In the genomic region with DNA sequence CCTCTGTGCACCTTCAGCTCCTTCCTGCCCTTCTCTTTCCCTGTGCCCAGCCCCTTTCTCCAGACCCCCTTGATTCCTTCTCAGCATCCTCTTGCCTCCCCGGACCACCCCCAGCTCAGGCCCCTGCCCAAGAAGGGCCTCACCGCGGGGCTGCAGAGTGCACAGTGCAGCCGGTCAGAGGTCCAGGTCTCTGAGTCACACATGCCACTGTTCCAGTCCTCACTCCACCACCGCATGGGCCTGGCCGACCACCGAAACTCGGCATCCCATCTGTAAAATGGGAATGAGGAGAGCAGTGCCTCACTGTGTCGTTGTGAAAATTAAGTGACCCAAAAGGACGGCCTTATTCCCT, we compare ENCODE assay signal across 2 cellular contexts.
TF ChIP-seq lines count a peak whose summit lies in the region.

No MANE protein-coding gene starts in this region.

TF ChIP-seq in IMR-90, 13 proteins besides CTCF, POLR2A, EP300 and RAD21:
- TF ChIP-seq, protein P1, sequence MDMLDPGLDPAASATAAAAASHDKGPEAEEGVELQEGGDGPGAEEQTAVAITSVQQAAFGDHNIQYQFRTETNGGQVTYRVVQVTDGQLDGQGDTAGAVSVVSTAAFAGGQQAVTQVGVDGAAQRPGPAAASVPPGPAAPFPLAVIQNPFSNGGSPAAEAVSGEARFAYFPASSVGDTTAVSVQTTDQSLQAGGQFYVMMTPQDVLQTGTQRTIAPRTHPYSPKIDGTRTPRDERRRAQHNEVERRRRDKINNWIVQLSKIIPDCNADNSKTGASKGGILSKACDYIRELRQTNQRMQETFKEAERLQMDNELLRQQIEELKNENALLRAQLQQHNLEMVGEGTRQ (IDR thresholded peaks at IDR 0.05; ENCODE audit: low read depth, low read length): no peak
- TF ChIP-seq NFE2L2 (IDR thresholded peaks at IDR 0.05; ENCODE audit: low read depth, low read length): no peak
- no peak for TF ChIP-seq CHD1 (IDR thresholded peaks at IDR 0.05; ENCODE audit: low read depth, low read length)
- no peak for TF ChIP-seq FOS (IDR thresholded peaks at IDR 0.05; ENCODE audit: low read depth, low read length)
- no peak for TF ChIP-seq RFX5 (IDR thresholded peaks at IDR 0.05; ENCODE audit: low read depth, low read length)
- TF ChIP-seq MAFK (IDR thresholded peaks at IDR 0.05; ENCODE audit: low read depth, low read length): no peak

TF ChIP-seq in H1, 55 proteins besides CTCF, POLR2A, EP300 and RAD21:
- no peak for TF ChIP-seq CHD1 (IDR thresholded peaks at IDR 0.05; ENCODE audit: low read depth, low read length)
- TF ChIP-seq SIX5 (IDR thresholded peaks at IDR 0.05; ENCODE audit: low read depth, low read length): no peak
- no peak for TF ChIP-seq TEAD4 (IDR thresholded peaks at IDR 0.05; ENCODE audit: low read depth, low read length)
- TF ChIP-seq PHF8 (conservative IDR thresholded peaks at IDR 0.05; ENCODE audit: low read depth, low read length): no peak
- TF ChIP-seq RXRA (IDR thresholded peaks at IDR 0.05; ENCODE audit: insufficient read depth, low read depth, low read length): no peak
- no peak for TF ChIP-seq RNF2 (IDR thresholded peaks at IDR 0.05; ENCODE audit: borderline replicate concordance, low read depth, low read length, missing control alignments, poor library complexity, severe bottlenecking)
- no peak for TF ChIP-seq KDM4A (IDR thresholded peaks at IDR 0.05; ENCODE audit: low read depth, low read length, severe bottlenecking)
- TF ChIP-seq HDAC6 (IDR thresholded peaks at IDR 0.05; ENCODE audit: low read depth, low read length): no peak
- no peak for TF ChIP-seq SP2 (IDR thresholded peaks at IDR 0.05; ENCODE audit: low read length)
- TF ChIP-seq, protein P1 (IDR thresholded peaks at IDR 0.05; ENCODE audit: low read length): no peak
- no peak for TF ChIP-seq YY1 (IDR thresholded peaks at IDR 0.05; ENCODE audit: low read depth, low read length)
- TF ChIP-seq, protein P2, sequence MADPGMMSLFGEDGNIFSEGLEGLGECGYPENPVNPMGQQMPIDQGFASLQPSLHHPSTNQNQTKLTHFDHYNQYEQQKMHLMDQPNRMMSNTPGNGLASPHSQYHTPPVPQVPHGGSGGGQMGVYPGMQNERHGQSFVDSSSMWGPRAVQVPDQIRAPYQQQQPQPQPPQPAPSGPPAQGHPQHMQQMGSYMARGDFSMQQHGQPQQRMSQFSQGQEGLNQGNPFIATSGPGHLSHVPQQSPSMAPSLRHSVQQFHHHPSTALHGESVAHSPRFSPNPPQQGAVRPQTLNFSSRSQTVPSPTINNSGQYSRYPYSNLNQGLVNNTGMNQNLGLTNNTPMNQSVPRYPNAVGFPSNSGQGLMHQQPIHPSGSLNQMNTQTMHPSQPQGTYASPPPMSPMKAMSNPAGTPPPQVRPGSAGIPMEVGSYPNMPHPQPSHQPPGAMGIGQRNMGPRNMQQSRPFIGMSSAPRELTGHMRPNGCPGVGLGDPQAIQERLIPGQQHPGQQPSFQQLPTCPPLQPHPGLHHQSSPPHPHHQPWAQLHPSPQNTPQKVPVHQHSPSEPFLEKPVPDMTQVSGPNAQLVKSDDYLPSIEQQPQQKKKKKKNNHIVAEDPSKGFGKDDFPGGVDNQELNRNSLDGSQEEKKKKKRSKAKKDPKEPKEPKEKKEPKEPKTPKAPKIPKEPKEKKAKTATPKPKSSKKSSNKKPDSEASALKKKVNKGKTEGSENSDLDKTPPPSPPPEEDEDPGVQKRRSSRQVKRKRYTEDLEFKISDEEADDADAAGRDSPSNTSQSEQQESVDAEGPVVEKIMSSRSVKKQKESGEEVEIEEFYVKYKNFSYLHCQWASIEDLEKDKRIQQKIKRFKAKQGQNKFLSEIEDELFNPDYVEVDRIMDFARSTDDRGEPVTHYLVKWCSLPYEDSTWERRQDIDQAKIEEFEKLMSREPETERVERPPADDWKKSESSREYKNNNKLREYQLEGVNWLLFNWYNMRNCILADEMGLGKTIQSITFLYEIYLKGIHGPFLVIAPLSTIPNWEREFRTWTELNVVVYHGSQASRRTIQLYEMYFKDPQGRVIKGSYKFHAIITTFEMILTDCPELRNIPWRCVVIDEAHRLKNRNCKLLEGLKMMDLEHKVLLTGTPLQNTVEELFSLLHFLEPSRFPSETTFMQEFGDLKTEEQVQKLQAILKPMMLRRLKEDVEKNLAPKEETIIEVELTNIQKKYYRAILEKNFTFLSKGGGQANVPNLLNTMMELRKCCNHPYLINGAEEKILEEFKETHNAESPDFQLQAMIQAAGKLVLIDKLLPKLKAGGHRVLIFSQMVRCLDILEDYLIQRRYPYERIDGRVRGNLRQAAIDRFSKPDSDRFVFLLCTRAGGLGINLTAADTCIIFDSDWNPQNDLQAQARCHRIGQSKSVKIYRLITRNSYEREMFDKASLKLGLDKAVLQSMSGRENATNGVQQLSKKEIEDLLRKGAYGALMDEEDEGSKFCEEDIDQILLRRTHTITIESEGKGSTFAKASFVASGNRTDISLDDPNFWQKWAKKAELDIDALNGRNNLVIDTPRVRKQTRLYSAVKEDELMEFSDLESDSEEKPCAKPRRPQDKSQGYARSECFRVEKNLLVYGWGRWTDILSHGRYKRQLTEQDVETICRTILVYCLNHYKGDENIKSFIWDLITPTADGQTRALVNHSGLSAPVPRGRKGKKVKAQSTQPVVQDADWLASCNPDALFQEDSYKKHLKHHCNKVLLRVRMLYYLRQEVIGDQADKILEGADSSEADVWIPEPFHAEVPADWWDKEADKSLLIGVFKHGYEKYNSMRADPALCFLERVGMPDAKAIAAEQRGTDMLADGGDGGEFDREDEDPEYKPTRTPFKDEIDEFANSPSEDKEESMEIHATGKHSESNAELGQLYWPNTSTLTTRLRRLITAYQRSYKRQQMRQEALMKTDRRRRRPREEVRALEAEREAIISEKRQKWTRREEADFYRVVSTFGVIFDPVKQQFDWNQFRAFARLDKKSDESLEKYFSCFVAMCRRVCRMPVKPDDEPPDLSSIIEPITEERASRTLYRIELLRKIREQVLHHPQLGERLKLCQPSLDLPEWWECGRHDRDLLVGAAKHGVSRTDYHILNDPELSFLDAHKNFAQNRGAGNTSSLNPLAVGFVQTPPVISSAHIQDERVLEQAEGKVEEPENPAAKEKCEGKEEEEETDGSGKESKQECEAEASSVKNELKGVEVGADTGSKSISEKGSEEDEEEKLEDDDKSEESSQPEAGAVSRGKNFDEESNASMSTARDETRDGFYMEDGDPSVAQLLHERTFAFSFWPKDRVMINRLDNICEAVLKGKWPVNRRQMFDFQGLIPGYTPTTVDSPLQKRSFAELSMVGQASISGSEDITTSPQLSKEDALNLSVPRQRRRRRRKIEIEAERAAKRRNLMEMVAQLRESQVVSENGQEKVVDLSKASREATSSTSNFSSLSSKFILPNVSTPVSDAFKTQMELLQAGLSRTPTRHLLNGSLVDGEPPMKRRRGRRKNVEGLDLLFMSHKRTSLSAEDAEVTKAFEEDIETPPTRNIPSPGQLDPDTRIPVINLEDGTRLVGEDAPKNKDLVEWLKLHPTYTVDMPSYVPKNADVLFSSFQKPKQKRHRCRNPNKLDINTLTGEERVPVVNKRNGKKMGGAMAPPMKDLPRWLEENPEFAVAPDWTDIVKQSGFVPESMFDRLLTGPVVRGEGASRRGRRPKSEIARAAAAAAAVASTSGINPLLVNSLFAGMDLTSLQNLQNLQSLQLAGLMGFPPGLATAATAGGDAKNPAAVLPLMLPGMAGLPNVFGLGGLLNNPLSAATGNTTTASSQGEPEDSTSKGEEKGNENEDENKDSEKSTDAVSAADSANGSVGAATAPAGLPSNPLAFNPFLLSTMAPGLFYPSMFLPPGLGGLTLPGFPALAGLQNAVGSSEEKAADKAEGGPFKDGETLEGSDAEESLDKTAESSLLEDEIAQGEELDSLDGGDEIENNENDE (IDR thresholded peaks at IDR 0.05; ENCODE audit: insufficient replicate concordance, low read length): no peak
- TF ChIP-seq NANOG (IDR thresholded peaks at IDR 0.05; ENCODE audit: insufficient read depth, low read depth, low read length, poor library complexity, severe bottlenecking): no peak
- no peak for TF ChIP-seq SIRT6 (IDR thresholded peaks at IDR 0.05; ENCODE audit: low read length)
- TF ChIP-seq MAFK (IDR thresholded peaks at IDR 0.05; ENCODE audit: low read depth, low read length): no peak
- TF ChIP-seq, protein P3, sequence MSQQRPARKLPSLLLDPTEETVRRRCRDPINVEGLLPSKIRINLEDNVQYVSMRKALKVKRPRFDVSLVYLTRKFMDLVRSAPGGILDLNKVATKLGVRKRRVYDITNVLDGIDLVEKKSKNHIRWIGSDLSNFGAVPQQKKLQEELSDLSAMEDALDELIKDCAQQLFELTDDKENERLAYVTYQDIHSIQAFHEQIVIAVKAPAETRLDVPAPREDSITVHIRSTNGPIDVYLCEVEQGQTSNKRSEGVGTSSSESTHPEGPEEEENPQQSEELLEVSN (IDR thresholded peaks at IDR 0.05): no peak
- no peak for TF ChIP-seq TAF7 (optimal IDR thresholded peaks at IDR 0.05; ENCODE audit: borderline replicate concordance, low read depth, low read length)
- TF ChIP-seq SP4 (IDR thresholded peaks at IDR 0.05; ENCODE audit: low read length): no peak
